In the genomic region with DNA sequence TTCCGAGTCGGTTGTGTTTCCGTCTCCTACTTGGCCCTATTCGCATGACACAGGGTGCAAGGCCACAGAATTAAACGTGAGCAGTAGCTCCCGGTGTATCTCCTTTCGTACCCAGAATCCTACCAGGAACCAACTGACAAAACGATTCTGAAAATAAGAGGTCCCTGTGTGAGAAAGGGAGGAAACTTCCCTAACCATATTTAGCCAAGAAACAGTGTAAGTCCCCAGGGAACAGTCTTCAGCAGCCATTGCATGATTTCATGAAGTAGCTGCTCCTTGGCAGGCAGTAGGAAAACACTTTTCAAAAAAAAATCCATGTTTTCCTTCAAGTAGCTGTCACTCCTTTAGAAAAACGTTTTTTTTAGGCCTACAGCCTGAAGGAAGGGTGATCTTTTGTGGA, we compare ENCODE assay signal across 14 cellular contexts. TPM values are rescaled to one million over a fixed set of nuclear protein-coding genes. Genes with fewer than 3 reads are reported as not detected.
DNase-seq lines count a peak whose midpoint lies in the region; TF ChIP-seq lines count a peak whose summit lies in the region.
"Had no signal": no experiment of that assay in that cellular context is flagged by ENCODE, and none has a peak within 500 bp of the region (broad histone marks: within the 10 kb centered on the region; RNA-seq: fewer than 3 reads in every experiment).

No MANE protein-coding gene starts in this region.

- H3K27me3 ChIP-seq in A673 (replicated peaks; ENCODE audit: insufficient read depth, low read depth, low read length, poor library complexity): no peaks in the 10 kb centered on the region
- H3K27me3 ChIP-seq: pancreas had no signal

- H3K4me1 ChIP-seq in A673 (ENCODE audit: insufficient read depth, low read length, poor library complexity, severe bottlenecking): no peaks in the 10 kb centered on the region
- H3K4me1 ChIP-seq: pancreas had no signal

- H3K9me3 Mint-ChIP-seq in nephron progenitor cell: peaks cover 3% of the 10 kb centered on the region

- peaks cover 27% of the 10 kb centered on the region for H3K4me1 Mint-ChIP-seq in nephron progenitor cell

- no peak overlapping the region for H3K27ac Mint-ChIP-seq in nephron progenitor cell
- H3K27ac Mint-ChIP-seq: activated naive CD8-positive, alpha-beta T cell; HFFc6 had no signal

- H3K4me3 Mint-ChIP-seq in nephron progenitor cell: peak overlapping the region; percentile 37
- H3K4me3 Mint-ChIP-seq: activated naive CD8-positive, alpha-beta T cell; HFFc6 had no signal

- peaks cover 17% of the 10 kb centered on the region for H3K36me3 Mint-ChIP-seq in nephron progenitor cell (ENCODE audit: low read depth)
- H3K36me3 Mint-ChIP-seq: activated naive CD8-positive, alpha-beta T cell had no signal

- no peaks in the 10 kb centered on the region for H3K36me3 ChIP-seq in A673 (ENCODE audit: insufficient read depth, low read length, poor library complexity, severe bottlenecking)
- H3K36me3 ChIP-seq: pancreas had no signal

- POLR2A ChIA-PET in A673 (lab: Charles Lee; ENCODE audit: low non-redundant PET): no interaction called here

- H3K27ac ChIP-seq in A673 (ENCODE audit: low read depth, low read length, poor library complexity, severe bottlenecking): peak overlapping the region; percentile 17
- H3K27ac ChIP-seq: pancreas had no signal

- BruUV-seq in A673 (replicated peaks; lab: Mats Ljungman, UMichigan): no TSS peak

- peaks cover 5% of the 10 kb centered on the region for H3K27me3 Mint-ChIP-seq in nephron progenitor cell (ENCODE audit: low read depth, poor library complexity)
- H3K27me3 Mint-ChIP-seq: activated naive CD8-positive, alpha-beta T cell had no signal

- no peaks in the 10 kb centered on the region for H3K9me3 ChIP-seq in A673 (ENCODE audit: low read depth, low read length, poor library complexity, severe bottlenecking)
- H3K9me3 ChIP-seq: pancreas had no signal

- CTCF ChIA-PET in A673 (lab: Charles Lee): no interaction called here

- TF ChIP-seq CTCF in A673 (conservative IDR thresholded peaks at IDR 0.05; ENCODE audit: low read depth, low read length) (no peak), fibroblast of the aortic adventitia (IDR thresholded peaks at IDR 0.05; ENCODE audit: insufficient read depth, low read length) (no peak), nephron progenitor cell (IDR thresholded peaks at IDR 0.05) (no peak), GM20000 (IDR thresholded peaks at IDR 0.05; ENCODE audit: extremely low read depth, missing control alignments) (no peak)

- intact Hi-C loops in A673 (cut with micrococcal nuclease; ENCODE audit: unreplicated experiment): no loop called here

- DNase-seq in A673 (ENCODE audit: low spot score) (peak; percentile 12), OCI-M1 (lab: John Stamatoyannopoulos, UW) (peak; percentile 46), fibroblast of the aortic adventitia (ENCODE audit: low read depth) (peak; percentile 90), nephron progenitor cell (no peak), kidney glomerular epithelial cell (lab: John Stamatoyannopoulos, UW) (no peak), T-helper 1 cell (no peak), NCI-H1436 treated with DMSO at 0.1 percent for 48 hours (lab: John Stamatoyannopoulos, UW) (no peak), GM20000 (ENCODE audit: low spot score) (no peak)
- DNase-seq: activated CD4-positive, alpha-beta T cell treated with anti-CD3 and anti-CD28 coated beads, Interleukin-2, amount 50 U/mL, for 4 hours; HFFc6; NCI-H1092 treated with DMSO at 0.1 percent for 48 hours; NCI-H774; pancreas had no signal

- H3K4me3 ChIP-seq in A673 (ENCODE audit: low read depth, low read length, poor library complexity, severe bottlenecking): no peak overlapping the region
- H3K4me3 ChIP-seq in fibroblast of the aortic adventitia (ENCODE audit: low read depth, low read length): peak overlapping the region; percentile 52
- H3K4me3 ChIP-seq: pancreas had no signal

RNA-seq across cellular contexts. Expression of a gene that starts 46.9 kb away (rescaled TPM):
- total RNA-seq in A673 (2021) (2.3 and 2.7 TPM in 2 replicates), fibroblast of the aortic adventitia (ENCODE audit: low replicate concordance) (6.1 and 12.7 TPM in 2 replicates)

Comparison
In these comparisons a context has a peak if more than half of its experiments do, and no peak if none do; other contexts are left out.
1. DNase-seq: peak in A673 (single experiment), OCI-M1 (single experiment) and fibroblast of the aortic adventitia (single experiment); none in nephron progenitor cell (single experiment), kidney glomerular epithelial cell (single experiment), T-helper 1 cell (0 of 5), NCI-H1436 treated with DMSO at 0.1 percent for 48 hours (single experiment) and GM20000 (single experiment).